In the genomic region with DNA sequence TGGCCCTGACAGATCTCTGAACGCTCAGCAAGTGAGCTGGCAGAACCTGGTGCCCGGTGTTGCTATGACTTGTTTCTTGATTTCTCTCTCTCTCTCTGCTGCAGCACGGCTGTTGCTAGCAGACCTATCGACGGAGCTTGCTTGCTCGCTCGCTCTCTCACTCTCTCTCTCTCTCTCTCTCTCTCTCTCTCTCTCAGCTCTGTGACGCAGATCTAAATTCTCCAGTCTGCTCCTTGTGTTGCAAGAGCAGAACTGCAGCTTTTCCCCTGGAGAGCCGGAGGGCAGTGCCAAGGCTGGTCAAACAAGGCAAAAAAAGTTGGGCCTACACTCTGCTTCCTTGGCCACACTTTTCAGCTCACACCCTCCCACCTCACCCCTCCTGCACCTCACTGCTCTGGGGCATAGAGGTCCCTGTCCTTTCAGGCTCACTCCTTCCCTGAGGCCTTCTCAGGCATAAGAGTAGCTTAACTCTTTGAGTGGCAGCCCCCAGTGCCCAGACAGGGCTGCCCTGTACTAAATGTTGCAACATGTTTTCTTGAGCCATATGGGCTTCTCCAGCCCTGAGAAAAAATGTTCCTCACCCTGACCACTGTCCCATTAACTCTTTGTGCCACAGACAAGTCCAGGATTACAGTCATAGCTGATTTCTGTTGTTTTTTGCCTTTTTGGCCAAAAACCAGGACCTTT, we compare ENCODE assay signal across 8 cellular contexts.
A peak's percentile ranks its signal among the peaks of the same experiment; 100 is the strongest.
DNase-seq lines count a peak whose midpoint lies in the region; ATAC-seq and TF ChIP-seq lines count a peak whose summit lies in the region.

No MANE protein-coding gene starts in this region.

- peak overlapping the region; percentile 91 for H3K4me3 Mint-ChIP-seq in activated T-cell treated with anti-CD3 and anti-CD28 coated beads, Interleukin-2, amount 50 U/mL, for 4 hours
- H3K4me3 Mint-ChIP-seq in stimulated activated memory B cell treated with anti-CD40 and anti-IgM and Interleukin-4, amounts not matched to agents 10 μg/mL and 1 μg/mL and 100 μg/mL, for 72 hours: peak overlapping the region; percentile 82

- no peaks in the 10 kb centered on the region for H3K9me3 Mint-ChIP-seq in activated T-cell treated with anti-CD3 and anti-CD28 coated beads, Interleukin-2, amount 50 U/mL, for 4 hours
- no peaks in the 10 kb centered on the region for H3K9me3 Mint-ChIP-seq in stimulated activated memory B cell treated with anti-CD40 and anti-IgM and Interleukin-4, amounts not matched to agents 10 μg/mL and 1 μg/mL and 100 μg/mL, for 72 hours

- H3K4me1 Mint-ChIP-seq in activated T-cell treated with anti-CD3 and anti-CD28 coated beads, Interleukin-2, amount 50 U/mL, for 4 hours (ENCODE audit: low read depth): peaks cover 95% of the 10 kb centered on the region
- H3K4me1 Mint-ChIP-seq in stimulated activated memory B cell treated with anti-CD40 and anti-IgM and Interleukin-4, amounts not matched to agents 10 μg/mL and 1 μg/mL and 100 μg/mL, for 72 hours: peaks cover 77% of the 10 kb centered on the region

- TF ChIP-seq CTCF in HFF-Myc (IDR thresholded peaks at IDR 0.05; ENCODE audit: low read depth, low read length, missing control alignments): peak; percentile 47

- H3K27ac Mint-ChIP-seq in stimulated activated memory B cell treated with anti-CD40 and anti-IgM and Interleukin-4, amounts not matched to agents 10 μg/mL and 1 μg/mL and 100 μg/mL, for 72 hours: peak overlapping the region; percentile 89

- H3K27me3 ChIP-seq in NT2/D1 (ENCODE audit: insufficient read depth, insufficient read length): no peaks in the 10 kb centered on the region
- H3K27me3 ChIP-seq in esophagus (ENCODE audit: control insufficient read depth in 1 of 2, insufficient read depth in 2 of 2, low read length in 2 of 2): no peaks in the 10 kb centered on the region

- H3K4me1 ChIP-seq in NT2/D1 (ENCODE audit: insufficient read depth, insufficient read length) (peaks cover 11% of the 10 kb centered on the region), esophagus (ENCODE audit: control insufficient read depth in 2 of 2, insufficient read depth in 2 of 2, low read length in 1 of 2) (peaks cover 12 to 27% of the 10 kb centered on the region in 2 donors)

- peak overlapping the region; percentile 95 to 98 for H3K27ac ChIP-seq in esophagus (ENCODE audit: low read depth in 2 of 2, low read length in 1 of 2)

- H3K9ac ChIP-seq in NT2/D1 (ENCODE audit: insufficient read length, low read depth): no peak overlapping the region

- H3K36me3 Mint-ChIP-seq in activated T-cell treated with anti-CD3 and anti-CD28 coated beads, Interleukin-2, amount 50 U/mL, for 4 hours (ENCODE audit: insufficient read depth): peaks cover 18% of the 10 kb centered on the region
- H3K36me3 Mint-ChIP-seq in stimulated activated memory B cell treated with anti-CD40 and anti-IgM and Interleukin-4, amounts not matched to agents 10 μg/mL and 1 μg/mL and 100 μg/mL, for 72 hours: peaks cover 46% of the 10 kb centered on the region

- H3K9me3 ChIP-seq in NT2/D1 (ENCODE audit: insufficient read depth, low read length): no peaks in the 10 kb centered on the region
- no peaks in the 10 kb centered on the region for H3K9me3 ChIP-seq in esophagus (ENCODE audit: control insufficient read depth in 2 of 2, insufficient read depth in 1 of 2, low read depth in 1 of 2, low read length in 1 of 2)

- ATAC-seq in activated T-cell treated with anti-CD3 and anti-CD28 coated beads, Interleukin-2, amount 50 U/mL, for 4 hours: peak; percentile 66 to 67
- ATAC-seq in stimulated activated memory B cell treated with anti-CD40 and anti-IgM and Interleukin-4, amounts not matched to agents 10 μg/mL and 1 μg/mL and 100 μg/mL, for 72 hours: peak; percentile 61

- WGBS in esophagus, 2 donors: 6 to 13% methylated on average over 9 of the region's 9 CpGs

- peaks cover 2% of the 10 kb centered on the region for H3K27me3 Mint-ChIP-seq in activated T-cell treated with anti-CD3 and anti-CD28 coated beads, Interleukin-2, amount 50 U/mL, for 4 hours (ENCODE audit: low read depth)
- no peaks in the 10 kb centered on the region for H3K27me3 Mint-ChIP-seq in stimulated activated memory B cell treated with anti-CD40 and anti-IgM and Interleukin-4, amounts not matched to agents 10 μg/mL and 1 μg/mL and 100 μg/mL, for 72 hours

- H3K36me3 ChIP-seq in NT2/D1 (ENCODE audit: insufficient read depth, insufficient read length, low read length) (no peaks in the 10 kb centered on the region), esophagus (ENCODE audit: control insufficient read depth in 2 of 2, insufficient read depth in 2 of 2, low read length in 1 of 2) (peaks cover 0 to 3% of the 10 kb centered on the region in 2 donors)

- peak; percentile 89 for DNase-seq in GM04504 (ENCODE audit: low read depth)
- DNase-seq in HFF-Myc (ENCODE audit: extremely low read depth, low read depth): no peak
- DNase-seq in NT2/D1 (ENCODE audit: low read depth, low spot score): peak; percentile 55
- DNase-seq in activated T-cell treated with anti-CD3 and anti-CD28 coated beads, Interleukin-2, amount 50 U/mL, for 4 hours: peak; percentile 65
- peak; percentile 94 for DNase-seq in myocyte (ENCODE audit: low read depth)
- no peak for DNase-seq in NCI-H2107 treated with DMSO at 0.1 percent for 48 hours (lab: John Stamatoyannopoulos, UW; ENCODE audit: unreplicated experiment)

- H3K4me3 ChIP-seq in HFF-Myc (replicated peaks; ENCODE audit: low read depth, low read length): no peak overlapping the region
- H3K4me3 ChIP-seq in NT2/D1 (ENCODE audit: insufficient read length, low read depth): no peak overlapping the region
- H3K4me3 ChIP-seq in esophagus (ENCODE audit: low read depth in 1 of 2, low read length in 2 of 2): peak overlapping the region; percentile 46 to 64

Comparison
In these comparisons a context has a peak if more than half of its experiments do, and no peak if none do; other contexts are left out.
1. DNase-seq: peak in GM04504 (single experiment), NT2/D1 (single experiment), activated T-cell treated with anti-CD3 and anti-CD28 coated beads, Interleukin-2, amount 50 U/mL, for 4 hours (single experiment) and myocyte (single experiment); none in HFF-Myc (single experiment) and NCI-H2107 treated with DMSO at 0.1 percent for 48 hours (single experiment).
2. H3K4me3 ChIP-seq: peak in esophagus (2 of 2); none in HFF-Myc (single experiment) and NT2/D1 (single experiment).